Comparison of ENCODE assay signal across 28 cellular contexts in the genomic region with DNA sequence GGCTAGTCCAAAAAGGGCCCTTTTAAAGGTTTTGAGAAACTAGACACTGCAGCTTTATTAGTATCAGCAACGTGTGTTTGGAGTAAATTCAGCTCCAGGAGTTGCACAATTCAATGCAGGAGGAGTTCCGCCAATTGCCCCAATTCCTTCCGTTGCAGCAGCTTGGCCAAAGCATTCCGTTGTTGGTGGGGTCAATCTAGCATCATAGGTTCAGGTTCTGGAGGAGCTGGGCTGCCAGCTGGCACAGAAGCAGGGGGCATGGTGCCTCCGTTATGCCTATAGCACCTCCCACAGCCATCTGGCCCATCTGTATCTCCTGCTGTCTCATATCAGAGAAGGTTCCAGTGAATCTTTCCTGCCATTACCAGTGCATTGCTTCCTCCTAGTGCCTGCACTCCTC. TPM values are rescaled to one million over a fixed set of nuclear protein-coding genes. Genes with fewer than 3 reads are reported as not detected.
DNase-seq lines count a peak whose midpoint lies in the region; ATAC-seq and TF ChIP-seq lines count a peak whose summit lies in the region.
"Had no signal": no experiment of that assay in that cellular context is flagged by ENCODE, and none has a peak within 500 bp of the region (broad histone marks: within the 10 kb centered on the region; RNA-seq: fewer than 3 reads in every experiment).

No MANE protein-coding gene starts in this region.

- intact Hi-C loops in upper lobe of right lung (cut with DNase I) = no loop called here
- intact Hi-C loops in CD4-positive, alpha-beta memory T cell (cut with micrococcal nuclease) = no loop called here

- no peaks in the 10 kb centered on the region for H3K79me2 ChIP-seq in OCI-LY1 (ENCODE audit: insufficient read depth, low read length)

- H3K27ac ChIP-seq in OCI-LY1 (ENCODE audit: low read depth, low read length, poor library complexity, severe bottlenecking) (peak overlapping the region; percentile 24), upper lobe of right lung (no peak overlapping the region), SJCRH30 (no peak overlapping the region)
- H3K27ac ChIP-seq in CD4-positive, alpha-beta memory T cell (ENCODE audit: low read depth, low read length) = no peak overlapping the region
- H3K27ac ChIP-seq: thyroid gland had no signal

- no peak overlapping the region for H3K4me3 ChIP-seq in OCI-LY1 (ENCODE audit: low read depth, low read length, poor library complexity, severe bottlenecking)
- no peak overlapping the region for H3K4me3 ChIP-seq in upper lobe of right lung
- H3K4me3 ChIP-seq in SJCRH30 = no peak overlapping the region
- H3K4me3 ChIP-seq in CD4-positive, alpha-beta memory T cell (ENCODE audit: low read length in 2 of 2) = no peak overlapping the region
- H3K4me3 ChIP-seq: dorsolateral prefrontal cortex, thyroid gland had no signal

- H2AFZ ChIP-seq in OCI-LY1 (ENCODE audit: low read length) = no peak overlapping the region

- peaks cover 6 to 28% of the 10 kb centered on the region in 2 donors for H3K36me3 Mint-ChIP-seq in activated T-cell treated with anti-CD3 and anti-CD28 coated beads, Interleukin-2, amount 50 U/mL, for 72 hours (ENCODE audit: insufficient read depth in 2 of 2)
- H3K36me3 Mint-ChIP-seq in activated T-cell treated with anti-CD3 and anti-CD28 coated beads, Interleukin-2, amount 50 U/mL, for 4 hours (ENCODE audit: insufficient read depth) = peaks cover 44% of the 10 kb centered on the region
- H3K36me3 Mint-ChIP-seq in CD4-positive, alpha-beta memory T cell = peaks cover 13 to 54% of the 10 kb centered on the region in 2 donors
- H3K36me3 Mint-ChIP-seq: WTC11 had no signal

- no peak for DNase-seq in activated T-cell treated with anti-CD3 and anti-CD28 coated beads, Interleukin-2, amount 50 U/mL, for 72 hours
- DNase-seq in activated T-cell treated with anti-CD3 and anti-CD28 coated beads, Interleukin-2, amount 50 U/mL, for 4 hours = no peak
- DNase-seq in left lobe of liver (ENCODE audit: low spot score) (no peak), upper lobe of right lung (no peak), SJCRH30 (no peak), NCI-H1417 treated with DMSO at 0.1 percent for 48 hours (lab: John Stamatoyannopoulos, UW) (no peak)
- no peak for DNase-seq in CD4-positive, alpha-beta memory T cell
- DNase-seq: 8988T; activated CD4-positive, alpha-beta T cell treated with anti-CD3 and anti-CD28 coated beads, Interleukin-2, amount 50 U/mL, for 48 hours; activated gamma-delta T cell; CD8-positive, alpha-beta memory T cell; central memory CD4-positive, alpha-beta T cell; DMS153; H9; hypothalamus; mesendoderm; NCI-H1092; NCI-H2081; occipital lobe; SIG-M5; SW 1271; T1000; thyroid gland had no signal

- no peaks in the 10 kb centered on the region for H3K9me3 Mint-ChIP-seq in activated T-cell treated with anti-CD3 and anti-CD28 coated beads, Interleukin-2, amount 50 U/mL, for 72 hours
- H3K9me3 Mint-ChIP-seq in activated T-cell treated with anti-CD3 and anti-CD28 coated beads, Interleukin-2, amount 50 U/mL, for 4 hours = peaks cover 3% of the 10 kb centered on the region
- H3K9me3 Mint-ChIP-seq in CD4-positive, alpha-beta memory T cell = no peaks in the 10 kb centered on the region
- H3K9me3 Mint-ChIP-seq: CD8-positive, alpha-beta memory T cell; H9; stimulated activated naive CD8-positive, alpha-beta T cell treated with anti-CD3 and anti-CD28 coated beads, Interleukin-15, Interleukin-2, amounts not matched to agents 100 ng/mL and 50 ng/mL, for 24 hours; WTC11 had no signal

- H3K27me3 Mint-ChIP-seq in activated T-cell treated with anti-CD3 and anti-CD28 coated beads, Interleukin-2, amount 50 U/mL, for 72 hours (ENCODE audit: low read depth) = no peaks in the 10 kb centered on the region
- no peaks in the 10 kb centered on the region for H3K27me3 Mint-ChIP-seq in activated T-cell treated with anti-CD3 and anti-CD28 coated beads, Interleukin-2, amount 50 U/mL, for 4 hours (ENCODE audit: low read depth)
- no peaks in the 10 kb centered on the region for H3K27me3 Mint-ChIP-seq in CD4-positive, alpha-beta memory T cell
- H3K27me3 Mint-ChIP-seq: CD8-positive, alpha-beta memory T cell; stimulated activated naive CD8-positive, alpha-beta T cell treated with anti-CD3 and anti-CD28 coated beads, Interleukin-15, Interleukin-2, amounts not matched to agents 100 ng/mL and 50 ng/mL, for 24 hours had no signal

- POLR2A ChIA-PET in CD4-positive, alpha-beta memory T cell (lab: Charles Lee; ENCODE audit: partially characterized antibody) = interaction anchor here (1.0 kb wide), 1 partner anchor 10 kb away, joined by 3 read pairs; no protein-coding TSS in a partner anchor

- no peaks in the 10 kb centered on the region for H3K9me3 ChIP-seq in OCI-LY1 (ENCODE audit: low read length)
- H3K9me3 ChIP-seq in upper lobe of right lung = no peaks in the 10 kb centered on the region
- H3K9me3 ChIP-seq in SJCRH30 (replicated peaks) = no peaks in the 10 kb centered on the region
- no peaks in the 10 kb centered on the region for H3K9me3 ChIP-seq in CD4-positive, alpha-beta memory T cell (ENCODE audit: control insufficient read depth in 1 of 2, low read length in 2 of 2)
- H3K9me3 ChIP-seq: thyroid gland had no signal

- no peaks in the 10 kb centered on the region for H3K9me2 ChIP-seq in OCI-LY1 (ENCODE audit: low read depth, low read length)

- H3K27ac Mint-ChIP-seq in activated T-cell treated with anti-CD3 and anti-CD28 coated beads, Interleukin-2, amount 50 U/mL, for 72 hours = no peak overlapping the region
- no peak overlapping the region for H3K27ac Mint-ChIP-seq in CD4-positive, alpha-beta memory T cell
- H3K27ac Mint-ChIP-seq: H9, WTC11 had no signal

- H3K9ac ChIP-seq in OCI-LY1 (ENCODE audit: low read length) = no peak overlapping the region

- TF ChIP-seq CTCF in OCI-LY1 (IDR thresholded peaks at IDR 0.05; ENCODE audit: low read length) = no peak
- no peak for TF ChIP-seq CTCF in upper lobe of right lung (IDR thresholded peaks at IDR 0.05)

- H3F3A ChIP-seq in OCI-LY1 (ENCODE audit: insufficient read depth, low read length) = peaks cover 7% of the 10 kb centered on the region; the same call in 1 of the 2 replicates

- H4K20me1 ChIP-seq in OCI-LY1 (ENCODE audit: insufficient read depth, low read length) = no peaks in the 10 kb centered on the region

- no peak overlapping the region for H3K4me2 ChIP-seq in OCI-LY1 (ENCODE audit: low read length)

- H3K4me1 Mint-ChIP-seq in activated T-cell treated with anti-CD3 and anti-CD28 coated beads, Interleukin-2, amount 50 U/mL, for 72 hours (ENCODE audit: low read depth) = no peaks in the 10 kb centered on the region
- peaks cover 15% of the 10 kb centered on the region for H3K4me1 Mint-ChIP-seq in activated T-cell treated with anti-CD3 and anti-CD28 coated beads, Interleukin-2, amount 50 U/mL, for 4 hours (ENCODE audit: low read depth)
- peaks cover 8 to 14% (median 9%) of the 10 kb centered on the region in 4 donors for H3K4me1 Mint-ChIP-seq in CD4-positive, alpha-beta memory T cell
- H3K4me1 Mint-ChIP-seq: H9, WTC11 had no signal

- peak; percentile 21 to 22 for ATAC-seq in activated T-cell treated with anti-CD3 and anti-CD28 coated beads, Interleukin-2, amount 50 U/mL, for 72 hours (replicated peaks in 1 of 2)
- ATAC-seq in activated T-cell treated with anti-CD3 and anti-CD28 coated beads, Interleukin-2, amount 50 U/mL, for 4 hours = no peak
- ATAC-seq in left lobe of liver (peak; percentile 80), upper lobe of right lung (peak; percentile 19)
- ATAC-seq: Panc1, WTC11 had no signal

- H3K4me3 Mint-ChIP-seq in activated T-cell treated with anti-CD3 and anti-CD28 coated beads, Interleukin-2, amount 50 U/mL, for 72 hours = no peak overlapping the region
- no peak overlapping the region for H3K4me3 Mint-ChIP-seq in activated T-cell treated with anti-CD3 and anti-CD28 coated beads, Interleukin-2, amount 50 U/mL, for 4 hours
- no peak overlapping the region for H3K4me3 Mint-ChIP-seq in CD4-positive, alpha-beta memory T cell
- H3K4me3 Mint-ChIP-seq: CD8-positive, alpha-beta memory T cell; H9; stimulated activated naive CD8-positive, alpha-beta T cell treated with anti-CD3 and anti-CD28 coated beads, Interleukin-15, Interleukin-2, amounts not matched to agents 100 ng/mL and 50 ng/mL, for 24 hours; WTC11 had no signal

- H3K4me1 ChIP-seq in OCI-LY1 (ENCODE audit: insufficient read depth, low read length, severe bottlenecking) (no peaks in the 10 kb centered on the region), upper lobe of right lung (peaks cover 12% of the 10 kb centered on the region), SJCRH30 (no peaks in the 10 kb centered on the region)
- no peaks in the 10 kb centered on the region for H3K4me1 ChIP-seq in CD4-positive, alpha-beta memory T cell (ENCODE audit: insufficient read depth, low read length)
- H3K4me1 ChIP-seq: thyroid gland had no signal

- H3K36me3 ChIP-seq in OCI-LY1 (ENCODE audit: insufficient read depth, low read length) = peaks cover 90% of the 10 kb centered on the region
- peaks cover 6% of the 10 kb centered on the region for H3K36me3 ChIP-seq in upper lobe of right lung
- peaks cover 4% of the 10 kb centered on the region; the same call in 1 of the 2 replicates for H3K36me3 ChIP-seq in SJCRH30
- H3K36me3 ChIP-seq in CD4-positive, alpha-beta memory T cell (ENCODE audit: insufficient read depth, low read length) = peaks cover 6% of the 10 kb centered on the region
- H3K36me3 ChIP-seq: thyroid gland had no signal

- CTCF ChIA-PET in CD4-positive, alpha-beta memory T cell (lab: Charles Lee; ENCODE audit: partially characterized antibody) = no interaction called here

- H3K27me3 ChIP-seq in OCI-LY1 (ENCODE audit: insufficient read depth, low read length) (no peaks in the 10 kb centered on the region), upper lobe of right lung (no peaks in the 10 kb centered on the region), SJCRH30 (no peaks in the 10 kb centered on the region)
- no peaks in the 10 kb centered on the region for H3K27me3 ChIP-seq in CD4-positive, alpha-beta memory T cell (ENCODE audit: insufficient read depth, low read length)
- H3K27me3 ChIP-seq: dorsolateral prefrontal cortex, thyroid gland had no signal

RNA-seq across cellular contexts. Expression of a gene that starts 55.4 kb away (rescaled TPM):
- 10 to 100 TPM; 72.6 to 81.0 TPM for total RNA-seq in activated T-cell treated with anti-CD3 and anti-CD28 coated beads, Interleukin-2, amount 50 U/mL, for 72 hours
- 10 to 100 TPM; 75.5 to 92.2 (median 78.1) TPM for total RNA-seq in activated T-cell treated with anti-CD3 and anti-CD28 coated beads, Interleukin-2, amount 50 U/mL, for 4 hours
- 4.4 TPM for total RNA-seq in left lobe of liver
- 29.1 TPM for total RNA-seq in upper lobe of right lung
- total RNA-seq in SJCRH30 (2014; rRNA removed; shearing (Covaris generic)) = 12.4 and 16.1 TPM in 2 replicates
- total RNA-seq in CD4-positive, alpha-beta memory T cell = 10 to 100 TPM; 26.5 to 28.0 TPM
- 10 to 100 TPM in 1 of 2 donors, 1 to 10 TPM in 1; 3.8 to 12.3 TPM for polyA plus RNA-seq in CD4-positive, alpha-beta memory T cell

Comparison
In these comparisons a context has a peak if more than half of its experiments do, and no peak if none do; other contexts are left out.
1. ATAC-seq: peak in activated T-cell treated with anti-CD3 and anti-CD28 coated beads, Interleukin-2, amount 50 U/mL, for 72 hours (2 of 2), left lobe of liver (single experiment) and upper lobe of right lung (single experiment); none in activated T-cell treated with anti-CD3 and anti-CD28 coated beads, Interleukin-2, amount 50 U/mL, for 4 hours (0 of 2).